ENCODE assay signal across 8 cellular contexts in the genomic region with DNA sequence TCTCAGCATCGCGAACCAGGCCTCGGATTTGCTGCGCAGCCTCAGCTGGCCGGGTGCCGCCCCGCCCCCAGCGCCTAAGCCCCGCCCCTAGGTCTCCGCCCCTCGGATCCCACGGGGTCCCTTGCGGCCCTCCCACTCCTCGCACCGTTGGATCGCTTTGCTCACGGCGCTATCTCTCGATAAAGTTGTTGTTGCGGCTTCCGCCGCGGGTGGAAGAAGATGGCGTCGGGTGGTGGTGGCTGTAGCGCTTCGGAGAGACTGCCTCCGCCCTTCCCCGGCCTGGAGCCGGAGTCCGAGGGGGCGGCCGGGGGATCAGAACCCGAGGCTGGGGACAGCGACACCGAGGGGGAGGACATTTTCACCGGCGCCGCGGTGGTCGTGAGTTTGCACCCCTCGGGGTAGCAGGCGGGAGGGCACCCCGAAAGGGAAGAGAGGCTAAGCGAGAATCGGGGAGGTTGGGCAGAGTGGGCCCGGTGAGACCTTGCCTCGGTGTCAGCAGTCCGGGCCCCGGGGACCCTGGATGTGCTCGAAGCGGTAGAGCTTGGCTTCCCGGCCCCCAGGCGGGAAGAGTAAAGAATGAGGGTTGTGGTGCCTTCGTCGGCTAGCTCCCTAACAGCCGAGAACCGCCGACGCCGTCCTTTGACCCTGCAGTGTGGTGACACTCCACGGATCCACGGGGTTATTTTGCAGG. TPM values are rescaled to one million over a fixed set of nuclear protein-coding genes. Genes with fewer than 3 reads are reported as not detected.
DNase-seq lines count a peak whose midpoint lies in the region; ATAC-seq, FAIRE-seq and TF ChIP-seq lines count a peak whose summit lies in the region.

A gene with protein sequence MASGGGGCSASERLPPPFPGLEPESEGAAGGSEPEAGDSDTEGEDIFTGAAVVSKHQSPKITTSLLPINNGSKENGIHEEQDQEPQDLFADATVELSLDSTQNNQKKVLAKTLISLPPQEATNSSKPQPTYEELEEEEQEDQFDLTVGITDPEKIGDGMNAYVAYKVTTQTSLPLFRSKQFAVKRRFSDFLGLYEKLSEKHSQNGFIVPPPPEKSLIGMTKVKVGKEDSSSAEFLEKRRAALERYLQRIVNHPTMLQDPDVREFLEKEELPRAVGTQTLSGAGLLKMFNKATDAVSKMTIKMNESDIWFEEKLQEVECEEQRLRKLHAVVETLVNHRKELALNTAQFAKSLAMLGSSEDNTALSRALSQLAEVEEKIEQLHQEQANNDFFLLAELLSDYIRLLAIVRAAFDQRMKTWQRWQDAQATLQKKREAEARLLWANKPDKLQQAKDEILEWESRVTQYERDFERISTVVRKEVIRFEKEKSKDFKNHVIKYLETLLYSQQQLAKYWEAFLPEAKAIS (plus strand): TSS at position 188 of the 691 bp plus-strand sequence. CDS start 32 bp downstream, at position 220.

- H3K4me2 ChIP-seq in A549: peak within 1 kb of the TSS; percentile 87

- H3K4me3 ChIP-seq in A549: peak within 1 kb of the TSS; percentile 68
- H3K4me3 ChIP-seq in cardiac fibroblast (replicated peaks in 1 of 2; ENCODE audit: low read depth in 2 of 2, low read length in 2 of 2): peak within 1 kb of the TSS; percentile 96 to 97
- H3K4me3 ChIP-seq in small intestine (ENCODE audit: low read depth in 1 of 2, low read length in 2 of 2): peak within 1 kb of the TSS; percentile 81 to 83

- H3K9me3 ChIP-seq in A549 (no peaks in the 10 kb centered on the region), small intestine (ENCODE audit: control insufficient read depth, low read depth) (no peaks in the 10 kb centered on the region)

- TF ChIP-seq RAD21 in A549 (conservative IDR thresholded peaks at IDR 0.05 in 1 of 2, IDR thresholded peaks at IDR 0.05 in 1 of 2): no peak

- peak within 1 kb of the TSS; percentile 85 to 86 for H3K27ac ChIP-seq in A549
- peak within 1 kb of the TSS; percentile 82 to 86 for H3K27ac ChIP-seq in small intestine (ENCODE audit: low read depth in 1 of 2, low read length in 1 of 2)

- H3K36me3 ChIP-seq in small intestine (ENCODE audit: control insufficient read depth in 2 of 2, insufficient read depth in 2 of 2, low read length in 2 of 2): no peaks in the 10 kb centered on the region

- CTCF ChIA-PET in A549 (lab: Yijun Ruan, JAX): interaction anchor here (0.9 to 4.1 kb wide), 8 partner anchors 10 to 397 kb away, joined by 3 to 27 read pairs (median 4); a partner anchor contains a TSS

- under 1% methylated on average over 50 of the region's 63 CpGs for WGBS in A549 (ENCODE audit: missing lambda C conversion rate)
- 0 to 1% (median 0%) methylated on average over 57 to 63 of the region's 63 CpGs for WGBS in small intestine, 3 donors

- FAIRE-seq in A549 (lab: Jason Lieb, UNC) (no peak), small intestine (lab: Jason Lieb, UNC) (no peak)

- POLR2A ChIA-PET in A549 (lab: Yijun Ruan, JAX): interaction anchor here (0.6 to 1.5 kb wide), 6 partner anchors 10 to 744 kb away, joined by 3 to 7 read pairs (median 4); a partner anchor contains a TSS

- H3K4me1 ChIP-seq in A549 (peaks cover 36% of the 10 kb centered on the region), small intestine (ENCODE audit: control insufficient read depth in 2 of 2, insufficient read depth in 1 of 2, low read depth in 1 of 2, low read length in 1 of 2) (peaks cover 5 to 7% of the 10 kb centered on the region in 2 donors)

- ATAC-seq in A549 (peak; percentile 55 to 68), GM18868 (IDR thresholded peaks at IDR 0.05; ENCODE audit: unreplicated experiment) (peak; percentile 47), HG03280 (IDR thresholded peaks at IDR 0.05; ENCODE audit: unreplicated experiment) (peak; percentile 46)

- no peak for TF ChIP-seq EP300 in A549 (IDR thresholded peaks at IDR 0.05)

- TF ChIP-seq CTCF in A549 (IDR thresholded peaks at IDR 0.05) (no peak), cardiac fibroblast (IDR thresholded peaks at IDR 0.05; ENCODE audit: low read depth, low read length) (no peak)

- no peaks in the 10 kb centered on the region for H3K27me3 ChIP-seq in small intestine (ENCODE audit: control insufficient read depth in 2 of 2, insufficient read depth in 2 of 2, low read length in 2 of 2)

- peak; percentile 86 for TF ChIP-seq POLR2A in A549 (IDR thresholded peaks at IDR 0.05; ENCODE audit: low read length)

- DNase-seq in A549 (ENCODE audit: low read depth in 1 of 2, low spot score in 1 of 2): peak; percentile 95
- peak; percentile 79 to 93 for DNase-seq in NCI-H446 (lab: John Stamatoyannopoulos, UW)
- peak; percentile 85 to 96 (median 91) for DNase-seq in activated CD4-positive, CD25-positive, alpha-beta regulatory T cell (lab: John Stamatoyannopoulos, UW)
- peak; percentile 95 to 96 for DNase-seq in cardiac fibroblast (ENCODE audit: low read depth in 2 of 2)
- DNase-seq in iPS-NIHi7 (ENCODE audit: extremely low spot score): peak; percentile 93
- peak; percentile 95 for DNase-seq in small intestine

TF ChIP-seq in A549, 52 proteins besides CTCF, POLR2A, EP300 and RAD21 (continues in another document):
- TF ChIP-seq, protein P1, sequence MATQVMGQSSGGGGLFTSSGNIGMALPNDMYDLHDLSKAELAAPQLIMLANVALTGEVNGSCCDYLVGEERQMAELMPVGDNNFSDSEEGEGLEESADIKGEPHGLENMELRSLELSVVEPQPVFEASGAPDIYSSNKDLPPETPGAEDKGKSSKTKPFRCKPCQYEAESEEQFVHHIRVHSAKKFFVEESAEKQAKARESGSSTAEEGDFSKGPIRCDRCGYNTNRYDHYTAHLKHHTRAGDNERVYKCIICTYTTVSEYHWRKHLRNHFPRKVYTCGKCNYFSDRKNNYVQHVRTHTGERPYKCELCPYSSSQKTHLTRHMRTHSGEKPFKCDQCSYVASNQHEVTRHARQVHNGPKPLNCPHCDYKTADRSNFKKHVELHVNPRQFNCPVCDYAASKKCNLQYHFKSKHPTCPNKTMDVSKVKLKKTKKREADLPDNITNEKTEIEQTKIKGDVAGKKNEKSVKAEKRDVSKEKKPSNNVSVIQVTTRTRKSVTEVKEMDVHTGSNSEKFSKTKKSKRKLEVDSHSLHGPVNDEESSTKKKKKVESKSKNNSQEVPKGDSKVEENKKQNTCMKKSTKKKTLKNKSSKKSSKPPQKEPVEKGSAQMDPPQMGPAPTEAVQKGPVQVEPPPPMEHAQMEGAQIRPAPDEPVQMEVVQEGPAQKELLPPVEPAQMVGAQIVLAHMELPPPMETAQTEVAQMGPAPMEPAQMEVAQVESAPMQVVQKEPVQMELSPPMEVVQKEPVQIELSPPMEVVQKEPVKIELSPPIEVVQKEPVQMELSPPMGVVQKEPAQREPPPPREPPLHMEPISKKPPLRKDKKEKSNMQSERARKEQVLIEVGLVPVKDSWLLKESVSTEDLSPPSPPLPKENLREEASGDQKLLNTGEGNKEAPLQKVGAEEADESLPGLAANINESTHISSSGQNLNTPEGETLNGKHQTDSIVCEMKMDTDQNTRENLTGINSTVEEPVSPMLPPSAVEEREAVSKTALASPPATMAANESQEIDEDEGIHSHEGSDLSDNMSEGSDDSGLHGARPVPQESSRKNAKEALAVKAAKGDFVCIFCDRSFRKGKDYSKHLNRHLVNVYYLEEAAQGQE (IDR thresholded peaks at IDR 0.05): peak; percentile 83
- TF ChIP-seq MAZ (IDR thresholded peaks at IDR 0.05; ENCODE audit: borderline replicate concordance, low read depth, low read length): 0 out of 2 replicates have a peak, but pooled peaks have one; percentile 82
- TF ChIP-seq CHD2 (IDR thresholded peaks at IDR 0.05; ENCODE audit: low read length, partially characterized antibody): no peak
- peak; percentile 66 to 96; a peak in 4 of 5 replicates for TF ChIP-seq JUN (IDR thresholded peaks at IDR 0.05)
- no peak for TF ChIP-seq SMC3 (IDR thresholded peaks at IDR 0.05)
- peak; percentile 95 for TF ChIP-seq KDM5A (IDR thresholded peaks at IDR 0.05)
- no peak for TF ChIP-seq EHMT2 (IDR thresholded peaks at IDR 0.05; ENCODE audit: low read depth)
- TF ChIP-seq HOXB13 (CRISPR knock-in tag; IDR thresholded peaks at IDR 0.05; ENCODE audit: low read depth): no peak
- peak; percentile 80 for TF ChIP-seq MYC (IDR thresholded peaks at IDR 0.05; ENCODE audit: borderline replicate concordance, low read length)
- TF ChIP-seq RCOR1 (IDR thresholded peaks at IDR 0.05; ENCODE audit: low read depth, low read length): no peak
- peak; percentile 70; the same call in 1 of the 2 replicates for TF ChIP-seq HDAC2 (IDR thresholded peaks at IDR 0.05)
- no peak for TF ChIP-seq ZC3H11A (IDR thresholded peaks at IDR 0.05)
- TF ChIP-seq CEBPB (IDR thresholded peaks at IDR 0.05): no peak
- TF ChIP-seq EHF (CRISPR knock-in tag; IDR thresholded peaks at IDR 0.05): peak; percentile 45; the same call in 1 of the 2 replicates
- TF ChIP-seq, protein P2, sequence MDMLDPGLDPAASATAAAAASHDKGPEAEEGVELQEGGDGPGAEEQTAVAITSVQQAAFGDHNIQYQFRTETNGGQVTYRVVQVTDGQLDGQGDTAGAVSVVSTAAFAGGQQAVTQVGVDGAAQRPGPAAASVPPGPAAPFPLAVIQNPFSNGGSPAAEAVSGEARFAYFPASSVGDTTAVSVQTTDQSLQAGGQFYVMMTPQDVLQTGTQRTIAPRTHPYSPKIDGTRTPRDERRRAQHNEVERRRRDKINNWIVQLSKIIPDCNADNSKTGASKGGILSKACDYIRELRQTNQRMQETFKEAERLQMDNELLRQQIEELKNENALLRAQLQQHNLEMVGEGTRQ (IDR thresholded peaks at IDR 0.05): peak; percentile 72
- TF ChIP-seq RARB (CRISPR knock-in tag; IDR thresholded peaks at IDR 0.05): no peak
- TF ChIP-seq, protein P3, sequence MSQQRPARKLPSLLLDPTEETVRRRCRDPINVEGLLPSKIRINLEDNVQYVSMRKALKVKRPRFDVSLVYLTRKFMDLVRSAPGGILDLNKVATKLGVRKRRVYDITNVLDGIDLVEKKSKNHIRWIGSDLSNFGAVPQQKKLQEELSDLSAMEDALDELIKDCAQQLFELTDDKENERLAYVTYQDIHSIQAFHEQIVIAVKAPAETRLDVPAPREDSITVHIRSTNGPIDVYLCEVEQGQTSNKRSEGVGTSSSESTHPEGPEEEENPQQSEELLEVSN (IDR thresholded peaks at IDR 0.05; ENCODE audit: borderline replicate concordance, low read depth): peak; percentile 21; the same call in 1 of the 2 replicates
- TF ChIP-seq NPAS2 (CRISPR knock-in tag; IDR thresholded peaks at IDR 0.05; ENCODE audit: borderline replicate concordance): no peak
- no peak for TF ChIP-seq POLR2AphosphoS2 (conservative IDR thresholded peaks at IDR 0.05; ENCODE audit: low read length)
- TF ChIP-seq SREBF2 (IDR thresholded peaks at IDR 0.05): no peak

RNA-seq across cellular contexts. Expression of the gene that starts here (rescaled TPM):
- polyA plus RNA-seq in A549 (2011; rRNA removed) (89.4 and 95.7 TPM in 2 replicates), A549 (2017; fragmentation: RNase III; extraction: RNeasy Plus Mini Kit Qiagen cat#74134 plus additional on column Dnase treatment) (81.8 to 87.3 TPM (median 86.7 TPM) in 3 replicates), small intestine (10 to 100 TPM; 56.5 to 95.7 (median 58.7) TPM)
- 79.2 and 87.7 TPM in 2 replicates for polyA plus RNA-seq in A549 (2012; cell fraction: cytosol; rRNA removed)
- polyA plus RNA-seq in A549 (2012; cell fraction: nucleus; rRNA removed): 104 and 125 TPM in 2 replicates
- 64.9 and 79.0 TPM in 2 replicates for polyA minus RNA-seq in A549 (2011; rRNA and poly(A)+ RNA removed)

Comparison
In these comparisons a context has a peak if more than half of its experiments do, and no peak if none do; other contexts are left out.
1. Peak in every context shown above with its lines: DNase-seq, ATAC-seq, H3K4me3 ChIP-seq and H3K27ac ChIP-seq.